ENCODE assay signal across 15 cellular contexts in the genomic region with DNA sequence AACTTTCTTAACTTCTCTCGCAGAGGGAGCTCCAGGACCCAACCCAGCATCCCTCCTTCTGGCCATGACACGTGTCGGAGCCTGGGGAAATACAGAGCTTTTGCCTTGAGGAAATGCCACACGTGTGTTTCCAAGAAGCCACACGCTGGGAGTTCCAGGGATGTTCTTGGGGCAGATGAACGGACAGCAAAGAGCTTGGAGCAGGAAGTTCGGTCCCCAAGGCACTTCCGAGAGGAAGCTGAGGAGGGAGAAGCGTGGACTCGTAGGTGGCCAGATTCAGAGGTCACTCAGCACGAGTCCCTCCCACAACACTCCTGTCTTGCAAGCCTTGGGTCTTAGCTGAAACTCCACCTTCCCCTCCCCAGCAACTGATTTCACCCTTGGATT. TPM values are rescaled to one million over a fixed set of nuclear protein-coding genes. Genes with fewer than 3 reads are reported as not detected.
DNase-seq lines count a peak whose midpoint lies in the region; ATAC-seq, FAIRE-seq and TF ChIP-seq lines count a peak whose summit lies in the region.
"Had no signal": no experiment of that assay in that cellular context is flagged by ENCODE, and none has a peak within 500 bp of the region (broad histone marks: within the 10 kb centered on the region; RNA-seq: fewer than 3 reads in every experiment).

No MANE protein-coding gene starts in this region.

- H3K27me3 Mint-ChIP-seq in CD8-positive, alpha-beta memory T cell, result peaks cover 0 to 2% of the 10 kb centered on the region in 2 donors
- no peaks in the 10 kb centered on the region for H3K27me3 Mint-ChIP-seq in activated CD8-positive, alpha-beta T cell treated with anti-CD3 and anti-CD28 coated beads for 36 hours

- no peak for FAIRE-seq in GM12891 (lab: Jason Lieb, UNC)

- TF ChIP-seq CTCF in activated CD8-positive, alpha-beta T cell treated with anti-CD3 and anti-CD28 coated beads for 36 hours (IDR thresholded peaks at IDR 0.05), result no peak
- no peak for TF ChIP-seq CTCF in right atrium auricular region (IDR thresholded peaks at IDR 0.05)

- CTCF ChIA-PET in CD8-positive, alpha-beta memory T cell (lab: Charles Lee), result interaction anchor here (0.7 to 3.9 kb wide), 4 partner anchors 9 to 332 kb away, joined by 3 to 39 read pairs (median 4); no protein-coding TSS in a partner anchor
- CTCF ChIA-PET in activated CD8-positive, alpha-beta T cell treated with anti-CD3 and anti-CD28 coated beads for 36 hours (lab: Charles Lee), result interaction anchor here (0.8 to 13.8 kb wide), 10 partner anchors 9 to 449 kb away, joined by 3 to 400 read pairs (median 4); no protein-coding TSS in a partner anchor

- no peak overlapping the region for H3K4me2 ChIP-seq in skeletal muscle satellite cell (ENCODE audit: low read length)

- H3K36me3 ChIP-seq in CD8-positive, alpha-beta memory T cell (ENCODE audit: insufficient read depth, low read length), result no peaks in the 10 kb centered on the region
- H3K36me3 ChIP-seq in right atrium auricular region, result no peaks in the 10 kb centered on the region
- no peaks in the 10 kb centered on the region for H3K36me3 ChIP-seq in skeletal muscle satellite cell (ENCODE audit: insufficient read depth, low read length)
- H3K36me3 ChIP-seq: ascending aorta, Peyer's patch had no signal

- no peak for TF ChIP-seq POLR2A in GM12891 (IDR thresholded peaks at IDR 0.05; ENCODE audit: low read depth, low read length)

- intact Hi-C loops in activated CD8-positive, alpha-beta T cell treated with anti-CD3 and anti-CD28 coated beads for 36 hours (cut with micrococcal nuclease), result loop anchor here (10.0 kb wide), 1 partner anchor 297 kb away; no protein-coding TSS in a partner anchor

- no peak overlapping the region for H3K4me3 ChIP-seq in CD8-positive, alpha-beta memory T cell (ENCODE audit: low read length)
- H3K4me3 ChIP-seq in right atrium auricular region, result no peak overlapping the region
- no peak overlapping the region for H3K4me3 ChIP-seq in skeletal muscle satellite cell (ENCODE audit: low read length)
- H3K4me3 ChIP-seq: ascending aorta, Peyer's patch had no signal

- H3K4me1 ChIP-seq in CD8-positive, alpha-beta memory T cell (ENCODE audit: insufficient read depth, low read length), result peaks cover 43% of the 10 kb centered on the region
- H3K4me1 ChIP-seq in right atrium auricular region, result no peaks in the 10 kb centered on the region
- peaks cover 17% of the 10 kb centered on the region for H3K4me1 ChIP-seq in skeletal muscle satellite cell (ENCODE audit: control insufficient read depth, insufficient read depth, low read length)
- H3K4me1 ChIP-seq: ascending aorta had no signal

- no peaks in the 10 kb centered on the region for H3K36me3 Mint-ChIP-seq in CD8-positive, alpha-beta memory T cell
- H3K36me3 Mint-ChIP-seq in activated CD8-positive, alpha-beta T cell treated with anti-CD3 and anti-CD28 coated beads for 36 hours (ENCODE audit: low read depth), result no peaks in the 10 kb centered on the region

- H3K27ac ChIP-seq in CD8-positive, alpha-beta memory T cell (ENCODE audit: low read depth, low read length), result no peak overlapping the region
- H3K27ac ChIP-seq in right atrium auricular region, result peak overlapping the region in 1 of 2 donors; percentile 11
- H3K27ac ChIP-seq: ascending aorta had no signal

- POLR2A ChIA-PET in CD8-positive, alpha-beta memory T cell (lab: Charles Lee), result interaction anchor here (1.2 to 3.6 kb wide), 3 partner anchors 8 to 99 kb away, joined by 3 to 16 read pairs (median 4); no protein-coding TSS in a partner anchor
- POLR2A ChIA-PET in activated CD8-positive, alpha-beta T cell treated with anti-CD3 and anti-CD28 coated beads for 36 hours (lab: Charles Lee), result interaction anchor here (1.0 to 7.4 kb wide), 9 partner anchors 10 to 321 kb away, joined by 3 to 78 read pairs (median 8); no protein-coding TSS in a partner anchor

- H3K27me3 ChIP-seq in CD8-positive, alpha-beta memory T cell (ENCODE audit: insufficient read depth, low read length, poor library complexity, severe bottlenecking), result no peaks in the 10 kb centered on the region
- no peaks in the 10 kb centered on the region for H3K27me3 ChIP-seq in right atrium auricular region
- no peaks in the 10 kb centered on the region for H3K27me3 ChIP-seq in skeletal muscle satellite cell (ENCODE audit: control insufficient read depth, insufficient read depth, low read length)
- H3K27me3 ChIP-seq: ascending aorta, Peyer's patch had no signal

- H3K9me3 Mint-ChIP-seq in CD8-positive, alpha-beta memory T cell, result no peaks in the 10 kb centered on the region
- no peaks in the 10 kb centered on the region for H3K9me3 Mint-ChIP-seq in activated CD8-positive, alpha-beta T cell treated with anti-CD3 and anti-CD28 coated beads for 36 hours
- H3K9me3 Mint-ChIP-seq: activated T-helper 2 cell treated with anti-CD3 and anti-CD28 coated beads, Interferon-gamma antibody, Interleukin-2, Interleukin-4, amounts not matched to agents 10 μg/mL and 5 μg/mL and 100 μg/mL, durations not matched to agents 14 hours and 24 hours and 36 hours had no signal

- no peak for DNase-seq in CD8-positive, alpha-beta memory T cell
- DNase-seq in activated CD8-positive, alpha-beta T cell treated with anti-CD3 and anti-CD28 coated beads for 36 hours, result no peak
- peak; percentile 57 for DNase-seq in right atrium auricular region (ENCODE audit: low spot score)
- no peak for DNase-seq in NCI-H2171 treated with DMSO at 0.1 percent for 48 hours (lab: John Stamatoyannopoulos, UW)
- no peak for DNase-seq in GM12891 (ENCODE audit: insufficient read length, low spot score)
- DNase-seq: activated CD4-positive, alpha-beta T cell treated with anti-CD3 and anti-CD28 coated beads for 48 hours; NCI-H1092; NCI-H510A treated with DMSO at 0.1 percent for 48 hours; Peyer's patch; stimulated activated CD4-positive, alpha-beta T cell treated with anti-CD3 and anti-CD28 coated beads, Interleukin-2, amount 100 ng/mL, for 48 hours had no signal

- H3K27ac Mint-ChIP-seq in CD8-positive, alpha-beta memory T cell, result peak overlapping the region; percentile 63 to 98 (median 95)
- H3K27ac Mint-ChIP-seq in activated CD8-positive, alpha-beta T cell treated with anti-CD3 and anti-CD28 coated beads for 36 hours, result peak overlapping the region; percentile 8
- H3K27ac Mint-ChIP-seq: activated T-helper 2 cell treated with anti-CD3 and anti-CD28 coated beads, Interferon-gamma antibody, Interleukin-2, Interleukin-4, amounts not matched to agents 10 μg/mL and 5 μg/mL and 100 μg/mL, durations not matched to agents 14 hours and 24 hours and 36 hours had no signal

- no peaks in the 10 kb centered on the region for H3K9me3 ChIP-seq in CD8-positive, alpha-beta memory T cell (ENCODE audit: low read length)
- H3K9me3 ChIP-seq in right atrium auricular region, result no peaks in the 10 kb centered on the region
- no peaks in the 10 kb centered on the region for H3K9me3 ChIP-seq in skeletal muscle satellite cell (replicated peaks; ENCODE audit: low read length)
- H3K9me3 ChIP-seq: ascending aorta, Peyer's patch had no signal

- H3K9ac ChIP-seq in skeletal muscle satellite cell (ENCODE audit: low read depth, low read length), result peak overlapping the region; percentile 23

- H3K4me1 Mint-ChIP-seq in CD8-positive, alpha-beta memory T cell, result peaks cover 82 to 88% (median 85%) of the 10 kb centered on the region in 3 donors
- H3K4me1 Mint-ChIP-seq in activated CD8-positive, alpha-beta T cell treated with anti-CD3 and anti-CD28 coated beads for 36 hours (ENCODE audit: low read depth), result peaks cover 91% of the 10 kb centered on the region

- no peak overlapping the region for H3K4me3 Mint-ChIP-seq in CD8-positive, alpha-beta memory T cell
- no peak overlapping the region for H3K4me3 Mint-ChIP-seq in activated CD8-positive, alpha-beta T cell treated with anti-CD3 and anti-CD28 coated beads for 36 hours

- ATAC-seq in activated CD8-positive, alpha-beta T cell treated with anti-CD3 and anti-CD28 coated beads for 36 hours, result no peak
- ATAC-seq in GM19455 (IDR thresholded peaks at IDR 0.05; ENCODE audit: unreplicated experiment), result no peak
- no peak for ATAC-seq in HG03521 (IDR thresholded peaks at IDR 0.05; ENCODE audit: unreplicated experiment)

TF ChIP-seq in GM12891, 5 proteins besides CTCF, POLR2A, EP300 and RAD21:
- TF ChIP-seq TAF1 (IDR thresholded peaks at IDR 0.05; ENCODE audit: low read depth, low read length) (no peak), PAX5 (IDR thresholded peaks at IDR 0.05; ENCODE audit: insufficient read depth, low read length, severe bottlenecking) (no peak), POLR2AphosphoS5 (IDR thresholded peaks at IDR 0.05; ENCODE audit: low read depth, low read length) (no peak), SPI1 (IDR thresholded peaks at IDR 0.05; ENCODE audit: low read depth, low read length) (no peak), POU2F2 (IDR thresholded peaks at IDR 0.05; ENCODE audit: low read depth, low read length) (no peak)

RNA-seq across cellular contexts. Expression of gene ETS1, which starts 34.8 kb away (rescaled TPM):
- total RNA-seq in CD8-positive, alpha-beta memory T cell, result 100 to 1,000 TPM; 405 to 411 TPM
- polyA plus RNA-seq in CD8-positive, alpha-beta memory T cell, result 386 TPM
- total RNA-seq in activated CD8-positive, alpha-beta T cell treated with anti-CD3 and anti-CD28 coated beads for 36 hours, result 100 to 1,000 TPM; 527 to 532 TPM
- 10 to 100 TPM; 37.9 to 46.6 TPM for total RNA-seq in right atrium auricular region
- 50.2 and 56.5 TPM in 2 replicates for total RNA-seq in skeletal muscle satellite cell (2012; rRNA removed)
- 59.5 TPM for polyA plus RNA-seq in GM12891 (2012; ENCODE audit: low read depth, missing spikeins)

Comparison
In these comparisons a context has a peak if more than half of its experiments do, and no peak if none do; other contexts are left out.
1. RNA of gene ETS1, which starts 34.8 kb away (total RNA-seq): 527 to 532 TPM in activated CD8-positive, alpha-beta T cell treated with anti-CD3 and anti-CD28 coated beads for 36 hours and 405 to 411 TPM in CD8-positive, alpha-beta memory T cell; 37.9 to 46.6 TPM in right atrium auricular region; every median in the first group is over 4 times any median in the second.